ENCODE assay signal across 14 cellular contexts in genomic region chr5:142110988-142111687, GRCh38. TPM values are rescaled to one million over a fixed set of nuclear protein-coding genes. Genes with fewer than 3 reads are reported as not detected.
A peak's percentile ranks its signal among the peaks of the same experiment; 100 is the strongest.
DNase-seq lines count a peak whose midpoint lies in the region; ATAC-seq, FAIRE-seq and TF ChIP-seq lines count a peak whose summit lies in the region.
"Had no signal": no experiment of that assay in that cellular context is flagged by ENCODE, and none has a peak within 500 bp of the region (broad histone marks: within the 10 kb centered on the region; RNA-seq: fewer than 3 reads in every experiment).

No MANE protein-coding gene starts in this region.

- H3K27me3 ChIP-seq in BE2C = no peaks in the 10 kb centered on the region
- H3K27me3 ChIP-seq in HCT116 (ENCODE audit: insufficient read depth, low read length) = no peaks in the 10 kb centered on the region
- no peaks in the 10 kb centered on the region for H3K27me3 ChIP-seq in ascending aorta
- H3K27me3 ChIP-seq in adrenal gland = no peaks in the 10 kb centered on the region
- H3K27me3 ChIP-seq in small intestine (ENCODE audit: control insufficient read depth in 2 of 2, insufficient read depth in 2 of 2, low read length in 2 of 2) = no peaks in the 10 kb centered on the region
- H3K27me3 ChIP-seq: neutrophil, suprapubic skin had no signal

- TF ChIP-seq POLR2A in HCT116 (IDR thresholded peaks at IDR 0.05; ENCODE audit: borderline replicate concordance, extremely low read depth, insufficient read depth, insufficient read length) (no peak), adrenal gland (IDR thresholded peaks at IDR 0.05) (no peak)

- no peaks in the 10 kb centered on the region for H3K9me3 Mint-ChIP-seq in natural killer cell treated with Interleukin-12 subunit alpha and Interleukin-12 subunit beta and Interleukin-15 and Interleukin-18, amount 100 ng/mL, for 72 hours

- CTCF ChIA-PET in HCT116 (lab: Charles Lee) = no interaction called here

- H3K79me2 ChIP-seq in HCT116 (ENCODE audit: insufficient read depth, low read length) = peaks cover 72% of the 10 kb centered on the region

- RAD21 ChIA-PET in HCT116 (lab: Charles Lee; ENCODE audit: low non-redundant PET in 1 of 2, low total read pairs in 2 of 2, uncharacterized antibody in 2 of 2, unreplicated experiment in 2 of 2) = no interaction called here

- H3K9ac ChIP-seq in HCT116 (ENCODE audit: low read length) = no peak overlapping the region

- TF ChIP-seq CTCF in BE2C (IDR thresholded peaks at IDR 0.05; ENCODE audit: low read depth, low read length) (no peak), HCT116 (IDR thresholded peaks at IDR 0.05 in 2 of 3, conservative IDR thresholded peaks at IDR 0.05 in 1 of 3; ENCODE audit: borderline replicate concordance in 1 of 3, insufficient read depth in 1 of 3, low read depth in 2 of 3, low read length in 2 of 3) (no peak), ascending aorta (IDR thresholded peaks at IDR 0.05) (no peak), adrenal gland (IDR thresholded peaks at IDR 0.05) (no peak)

- peak overlapping the region; percentile 91 for H3K4me3 Mint-ChIP-seq in natural killer cell treated with Interleukin-12 subunit alpha and Interleukin-12 subunit beta and Interleukin-15 and Interleukin-18, amount 100 ng/mL, for 72 hours

- DNase-seq in BE2C (no peak), HCT116 (ENCODE audit: low read depth, low spot score) (no peak), ascending aorta (ENCODE audit: low spot score in 2 of 2) (no peak), adrenal gland (no peak), Ammon's horn (ENCODE audit: low spot score) (no peak), small intestine (no peak)
- no peak for DNase-seq in natural killer cell treated with Interleukin-12 subunit alpha and Interleukin-12 subunit beta and Interleukin-15 and Interleukin-18, amount 100 ng/mL, for 72 hours (ENCODE audit: low spot score)
- DNase-seq: activated CD4-positive, alpha-beta T cell treated with anti-CD3 and anti-CD28 coated beads, Interleukin-2, amount 50 U/mL, for 4 hours; stimulated activated CD4-positive, alpha-beta T cell treated with anti-CD3 and anti-CD28 coated beads, Interleukin-4, amount 100 ng/mL, for 1 hour had no signal

- BruUV-seq in HCT116 (replicated peaks; lab: Mats Ljungman, UMichigan) = no TSS peak

- H3K4me1 Mint-ChIP-seq in natural killer cell treated with Interleukin-12 subunit alpha and Interleukin-12 subunit beta and Interleukin-15 and Interleukin-18, amount 100 ng/mL, for 72 hours (ENCODE audit: low read depth in 2 of 2) = peaks cover 27 to 47% of the 10 kb centered on the region in 2 donors

- no peak overlapping the region for H3K27ac Mint-ChIP-seq in natural killer cell treated with Interleukin-12 subunit alpha and Interleukin-12 subunit beta and Interleukin-15 and Interleukin-18, amount 100 ng/mL, for 72 hours

- 71 to 73% (median 71%) methylated on average over 6 of the region's 6 CpGs for WGBS in adrenal gland, 4 donors
- 73 to 84% (median 78%) methylated on average over 6 of the region's 6 CpGs for WGBS in small intestine, 3 donors

- peak overlapping the region; percentile 86; the same call in 1 of the 2 replicates for H3K4me2 ChIP-seq in HCT116 (ENCODE audit: low read length)

- H3K9me2 ChIP-seq in HCT116 (ENCODE audit: insufficient read depth) = no peaks in the 10 kb centered on the region

- H3K36me3 ChIP-seq in BE2C = peaks cover 11% of the 10 kb centered on the region
- H3K36me3 ChIP-seq in HCT116 (ENCODE audit: control insufficient read depth in 1 of 2, insufficient read depth in 2 of 2, low read length in 2 of 2) = no peaks in the 10 kb centered on the region
- peaks cover 0 to 4% of the 10 kb centered on the region in 2 donors for H3K36me3 ChIP-seq in ascending aorta
- no peaks in the 10 kb centered on the region for H3K36me3 ChIP-seq in adrenal gland (replicated peaks in 1 of 2)
- no peaks in the 10 kb centered on the region for H3K36me3 ChIP-seq in small intestine (ENCODE audit: control insufficient read depth in 2 of 2, insufficient read depth in 2 of 2, low read length in 2 of 2)
- H3K36me3 ChIP-seq: HAP-1, neutrophil, suprapubic skin had no signal

- H3K27ac ChIP-seq in HCT116 (ENCODE audit: low read depth, low read length) (no peak overlapping the region), ascending aorta (peak overlapping the region in 1 of 2 donors; percentile 24), adrenal gland (no peak overlapping the region), small intestine (ENCODE audit: low read depth in 1 of 2, low read length in 1 of 2) (no peak overlapping the region)
- H3K27ac ChIP-seq: neutrophil, suprapubic skin had no signal

- H3K27me3 Mint-ChIP-seq in natural killer cell treated with Interleukin-12 subunit alpha and Interleukin-12 subunit beta and Interleukin-15 and Interleukin-18, amount 100 ng/mL, for 72 hours = no peaks in the 10 kb centered on the region

- H3K4me3 ChIP-seq in BE2C (ENCODE audit: low read depth, low read length) = peak overlapping the region; percentile 99
- H3K4me3 ChIP-seq in HCT116 (replicated peaks in 1 of 2; ENCODE audit: low read depth in 1 of 2, low read length in 2 of 2) = no peak overlapping the region
- peak overlapping the region; percentile 85 to 93 for H3K4me3 ChIP-seq in ascending aorta
- peak overlapping the region in 1 of 4 donors; percentile 85 for H3K4me3 ChIP-seq in adrenal gland
- no peak overlapping the region for H3K4me3 ChIP-seq in small intestine (ENCODE audit: low read depth in 1 of 2, low read length in 2 of 2)

- POLR2A ChIA-PET in HCT116 (lab: Charles Lee) = interaction anchor here (1.0 kb wide), 1 partner anchor 12 kb away, joined by 3 read pairs; no protein-coding TSS in a partner anchor

- TF ChIP-seq RAD21 in HCT116 (IDR thresholded peaks at IDR 0.05; ENCODE audit: low read depth) = no peak

- H3K36me3 Mint-ChIP-seq in natural killer cell treated with Interleukin-12 subunit alpha and Interleukin-12 subunit beta and Interleukin-15 and Interleukin-18, amount 100 ng/mL, for 72 hours = no peaks in the 10 kb centered on the region

- H2AFZ ChIP-seq in HCT116 (ENCODE audit: low read depth, low read length, poor library complexity, severe bottlenecking) = no peak overlapping the region

- no peaks in the 10 kb centered on the region for H4K20me1 ChIP-seq in HCT116 (ENCODE audit: insufficient read depth)

- no peaks in the 10 kb centered on the region for H3K9me3 ChIP-seq in BE2C
- H3K9me3 ChIP-seq in HCT116 (ENCODE audit: control insufficient read depth in 1 of 2, insufficient read depth in 1 of 2, low read depth in 1 of 2, low read length in 2 of 2) = no peaks in the 10 kb centered on the region
- no peaks in the 10 kb centered on the region for H3K9me3 ChIP-seq in ascending aorta
- no peaks in the 10 kb centered on the region for H3K9me3 ChIP-seq in adrenal gland (replicated peaks in 1 of 3)
- H3K9me3 ChIP-seq in small intestine (ENCODE audit: control insufficient read depth, low read depth) = no peaks in the 10 kb centered on the region
- H3K9me3 ChIP-seq: HAP-1, neutrophil, suprapubic skin had no signal

- H3K4me1 ChIP-seq in BE2C = peaks cover 5% of the 10 kb centered on the region; the same call in 1 of the 2 replicates
- H3K4me1 ChIP-seq in HCT116 (ENCODE audit: control insufficient read depth in 1 of 2, insufficient read depth in 2 of 2, low read length in 2 of 2) = peaks cover 7 to 21% of the 10 kb centered on the region in 2 experiments; a peak in 3 of 4 replicates
- H3K4me1 ChIP-seq in ascending aorta = peaks cover 11 to 42% of the 10 kb centered on the region in 2 donors
- H3K4me1 ChIP-seq in adrenal gland (replicated peaks in 1 of 2) = peaks cover 27 to 41% of the 10 kb centered on the region in 2 donors
- H3K4me1 ChIP-seq in small intestine (ENCODE audit: control insufficient read depth in 2 of 2, insufficient read depth in 1 of 2, low read depth in 1 of 2, low read length in 1 of 2) = peaks cover 0 to 3% of the 10 kb centered on the region in 2 donors

- intact Hi-C loops in HCT116 (cut with micrococcal nuclease) (no loop called here), ascending aorta (cut with DNase I) (no loop called here), adrenal gland (cut with DNase I) (no loop called here)

- ATAC-seq in HCT116 (no peak), HG02840 (IDR thresholded peaks at IDR 0.05; ENCODE audit: low FRiP score, unreplicated experiment) (no peak)
- no peak for ATAC-seq in natural killer cell treated with Interleukin-12 subunit alpha and Interleukin-12 subunit beta and Interleukin-15 and Interleukin-18, amount 100 ng/mL, for 72 hours

- FAIRE-seq in small intestine (lab: Jason Lieb, UNC) = no peak
- FAIRE-seq: GM19239 had no signal

TF ChIP-seq in HCT116, 20 proteins besides CTCF, POLR2A, EP300 and RAD21 (continues in another document):
- no peak for TF ChIP-seq REST (IDR thresholded peaks at IDR 0.05; ENCODE audit: low read depth)

RNA-seq across cellular contexts. Expression of gene NDFIP1, which starts 2.6 kb away (rescaled TPM):
- polyA plus RNA-seq in BE2C (2012; ENCODE audit: insufficient read depth, insufficient read length, low read depth) = 155 TPM
- total RNA-seq in HCT116 (2021; ENCODE audit: unreplicated experiment) (37.8 TPM), ascending aorta (310 TPM), adrenal gland (100 to 1,000 TPM in 3 of 8 donors, 10 to 100 TPM in 5; 70.6 to 313 (median 90.6) TPM)
- 22.8 and 26.1 TPM in 2 replicates for polyA plus RNA-seq in HCT116 (2012)
- 10 to 100 TPM; 24.2 to 24.4 TPM for total RNA-seq in natural killer cell treated with Interleukin-12 subunit alpha and Interleukin-12 subunit beta and Interleukin-15 and Interleukin-18, amount 100 ng/mL, for 72 hours
- polyA plus RNA-seq in adrenal gland (100 to 1,000 TPM in 1 of 3 donors, 10 to 100 TPM in 2; 26.7 to 121 (median 31.5) TPM), small intestine (10 to 100 TPM; 28.9 to 40.4 (median 34.9) TPM)

Comparison
In these comparisons a context has a peak if more than half of its experiments do, and no peak if none do; other contexts are left out.
1. H3K4me3 ChIP-seq: peak in BE2C (single experiment) and ascending aorta (2 of 2); none in HCT116 (0 of 2) and small intestine (0 of 2).